In genomic region chr17:4500188-4500565, GRCh38 we compare ENCODE assay signal across 9 cellular contexts. TPM values are rescaled to one million over a fixed set of nuclear protein-coding genes. Genes with fewer than 3 reads are reported as not detected.
A peak's percentile ranks its signal among the peaks of the same experiment; 100 is the strongest.
DNase-seq lines count a peak whose midpoint lies in the region; ATAC-seq and TF ChIP-seq lines count a peak whose summit lies in the region.
"Had no signal": no experiment of that assay in that cellular context is flagged by ENCODE, and none has a peak within 500 bp of the region (broad histone marks: within the 10 kb centered on the region; RNA-seq: fewer than 3 reads in every experiment).

No MANE protein-coding gene starts in this region.

- peaks cover 15% of the 10 kb centered on the region for H3F3A ChIP-seq in neural progenitor cell (ENCODE audit: low read depth)

- H3K4me2 ChIP-seq in BLaER1 treated with 17β-estradiol and CSF1 and Interleukin-3, amounts not matched to agents 10 nM and 100 nM, result peak overlapping the region; percentile 73 to 98 (median 92)
- peak overlapping the region; percentile 84 for H3K4me2 ChIP-seq in neural progenitor cell
- H3K4me2 ChIP-seq: KMS-11 had no signal

- peaks cover 0 to 71% (median 18%) of the 10 kb centered on the region in 11 experiments; a peak in 11 of 22 replicates for H4K20me1 ChIP-seq in BLaER1 treated with 17β-estradiol and CSF1 and Interleukin-3, amounts not matched to agents 10 nM and 100 nM
- H4K20me1 ChIP-seq in neural progenitor cell (ENCODE audit: low read depth), result peaks cover 26% of the 10 kb centered on the region

- H3K9me3 ChIP-seq in BLaER1 treated with 17β-estradiol and CSF1 and Interleukin-3, amounts not matched to agents 10 nM and 100 nM (replicated peaks in 1 of 11), result no peaks in the 10 kb centered on the region
- H3K9me3 ChIP-seq in HUES6 (ENCODE audit: control insufficient read depth, insufficient read depth, low read depth, low read length), result no peaks in the 10 kb centered on the region
- H3K9me3 ChIP-seq in duodenal mucosa (ENCODE audit: control insufficient read depth in 1 of 2, low read length in 2 of 2), result no peaks in the 10 kb centered on the region
- H3K9me3 ChIP-seq in neural progenitor cell (ENCODE audit: low read depth), result no peaks in the 10 kb centered on the region

- H3K79me2 ChIP-seq in neural progenitor cell (ENCODE audit: low read depth), result no peaks in the 10 kb centered on the region

- no peak for TF ChIP-seq CTCF in neural progenitor cell (IDR thresholded peaks at IDR 0.05)

- H3K36me3 ChIP-seq in BLaER1 treated with 17β-estradiol and CSF1 and Interleukin-3, amounts not matched to agents 10 nM and 100 nM, result no peaks in the 10 kb centered on the region
- no peaks in the 10 kb centered on the region for H3K36me3 ChIP-seq in HUES6 (ENCODE audit: control insufficient read depth, insufficient read depth, low read length)
- H3K36me3 ChIP-seq in duodenal mucosa (ENCODE audit: control insufficient read depth in 1 of 2, insufficient read depth in 2 of 2, low read length in 2 of 2), result no peaks in the 10 kb centered on the region
- no peaks in the 10 kb centered on the region for H3K36me3 ChIP-seq in neural progenitor cell

- H3K4me3 Mint-ChIP-seq in neural progenitor cell, result peak overlapping the region; percentile 82

- ATAC-seq in GM21717 (IDR thresholded peaks at IDR 0.05; ENCODE audit: unreplicated experiment) (no peak), GM21447 (IDR thresholded peaks at IDR 0.05; ENCODE audit: unreplicated experiment) (no peak)

- H3K9ac ChIP-seq in BLaER1 treated with 17β-estradiol and CSF1 and Interleukin-3, amounts not matched to agents 10 nM and 100 nM, result peak overlapping the region in 9 of 11 experiments; percentile 42 to 78 (median 67); a peak in 16 of 22 replicates
- H3K9ac ChIP-seq in HUES6 (ENCODE audit: low read length), result no peak overlapping the region
- H3K9ac ChIP-seq in duodenal mucosa (ENCODE audit: low read depth in 1 of 2, low read length in 2 of 2), result peak overlapping the region; percentile 17 to 74
- H3K9ac ChIP-seq in neural progenitor cell, result no peak overlapping the region
- H3K9ac ChIP-seq: KMS-11 had no signal

- no peaks in the 10 kb centered on the region for H3K36me3 Mint-ChIP-seq in neural progenitor cell

- no peak overlapping the region for H2AFZ ChIP-seq in neural progenitor cell (replicated peaks)

- H3K27me3 Mint-ChIP-seq in neural progenitor cell (ENCODE audit: insufficient read depth, low read depth), result peaks cover 54% of the 10 kb centered on the region

- H3K4me3 ChIP-seq in BLaER1 treated with 17β-estradiol and CSF1 and Interleukin-3, amounts not matched to agents 10 nM and 100 nM, result peak overlapping the region; percentile 41 to 72 (median 62); a peak in 19 of 20 replicates
- H3K4me3 ChIP-seq in HUES6 (ENCODE audit: low read depth, low read length), result peak overlapping the region; percentile 50
- H3K4me3 ChIP-seq in duodenal mucosa (ENCODE audit: low read depth in 1 of 2, low read length in 2 of 2), result peak overlapping the region; percentile 77 to 78
- peak overlapping the region; percentile 49 for H3K4me3 ChIP-seq in neural progenitor cell

- peaks cover 17% of the 10 kb centered on the region for H3K4me1 Mint-ChIP-seq in neural progenitor cell

- H3K27me3 ChIP-seq in BLaER1 treated with 17β-estradiol and CSF1 and Interleukin-3, amounts not matched to agents 10 nM and 100 nM, result peaks cover 0 to 40% (median 0%) of the 10 kb centered on the region in 11 experiments; a peak in 10 of 22 replicates
- H3K27me3 ChIP-seq in HUES6 (ENCODE audit: control insufficient read depth, insufficient read depth, low read length) (peaks cover 78% of the 10 kb centered on the region), duodenal mucosa (ENCODE audit: control insufficient read depth in 1 of 2, insufficient read depth in 2 of 2, low read length in 2 of 2) (peaks cover 0 to 6% of the 10 kb centered on the region in 2 donors), neural progenitor cell (peaks cover 76% of the 10 kb centered on the region)

- H3K9me3 Mint-ChIP-seq in neural progenitor cell, result no peaks in the 10 kb centered on the region

- no peak overlapping the region for H3K27ac Mint-ChIP-seq in neural progenitor cell

- DNase-seq in neural progenitor cell (ENCODE audit: low spot score) (no peak), hypothalamus (lab: John Stamatoyannopoulos, UW) (no peak), NCI-H2196 treated with DMSO at 0.1 percent for 48 hours (lab: John Stamatoyannopoulos, UW; ENCODE audit: unreplicated experiment) (no peak)

- peak overlapping the region in 7 of 11 experiments; percentile 15 to 73 (median 53); a peak in 8 of 22 replicates for H3K27ac ChIP-seq in BLaER1 treated with 17β-estradiol and CSF1 and Interleukin-3, amounts not matched to agents 10 nM and 100 nM
- H3K27ac ChIP-seq in HUES6 (ENCODE audit: low read depth, low read length), result no peak overlapping the region
- peak overlapping the region; percentile 30 for H3K27ac ChIP-seq in duodenal mucosa (ENCODE audit: low read depth, low read length)
- H3K27ac ChIP-seq in neural progenitor cell, result no peak overlapping the region
- H3K27ac ChIP-seq: KMS-11 had no signal

- H3K4me1 ChIP-seq in BLaER1 treated with 17β-estradiol and CSF1 and Interleukin-3, amounts not matched to agents 10 nM and 100 nM, result peaks cover 47 to 91% (median 80%) of the 10 kb centered on the region in 10 experiments
- peaks cover 22% of the 10 kb centered on the region; the same call in 1 of the 2 replicates for H3K4me1 ChIP-seq in HUES6 (ENCODE audit: control insufficient read depth, insufficient read depth, low read length)
- peaks cover 40 to 59% of the 10 kb centered on the region in 2 donors for H3K4me1 ChIP-seq in duodenal mucosa (ENCODE audit: control insufficient read depth in 1 of 2, insufficient read depth in 2 of 2, low read length in 2 of 2)
- H3K4me1 ChIP-seq in neural progenitor cell, result peaks cover 11% of the 10 kb centered on the region

RNA-seq across cellular contexts. Expression of gene SPNS2, which starts 1.5 kb away (rescaled TPM):
- 0.34 and 1.7 TPM in 2 replicates for total RNA-seq in neural progenitor cell (ENCODE audit: low replicate concordance)

RNA-seq across cellular contexts. Expression of gene MYBBP1A, which starts 55.0 kb away (rescaled TPM):
- total RNA-seq in neural progenitor cell (ENCODE audit: low replicate concordance), result 17.4 and 44.6 TPM in 2 replicates

Comparison
In these comparisons a context has a peak if more than half of its experiments do, and no peak if none do; other contexts are left out.
1. H3K27ac ChIP-seq: peak in BLaER1 treated with 17β-estradiol and CSF1 and Interleukin-3, amounts not matched to agents 10 nM and 100 nM (7 of 11) and duodenal mucosa (single experiment); none in HUES6 (single experiment) and neural progenitor cell (single experiment).
2. H3K9ac ChIP-seq: peak in BLaER1 treated with 17β-estradiol and CSF1 and Interleukin-3, amounts not matched to agents 10 nM and 100 nM (9 of 11) and duodenal mucosa (2 of 2); none in HUES6 (single experiment) and neural progenitor cell (single experiment).
3. Peak in every context shown above with its lines, with median percentiles within 50 percentile points of each other: H3K4me3 ChIP-seq.